8 cellular contexts compared by ENCODE assay signal in the genomic region with DNA sequence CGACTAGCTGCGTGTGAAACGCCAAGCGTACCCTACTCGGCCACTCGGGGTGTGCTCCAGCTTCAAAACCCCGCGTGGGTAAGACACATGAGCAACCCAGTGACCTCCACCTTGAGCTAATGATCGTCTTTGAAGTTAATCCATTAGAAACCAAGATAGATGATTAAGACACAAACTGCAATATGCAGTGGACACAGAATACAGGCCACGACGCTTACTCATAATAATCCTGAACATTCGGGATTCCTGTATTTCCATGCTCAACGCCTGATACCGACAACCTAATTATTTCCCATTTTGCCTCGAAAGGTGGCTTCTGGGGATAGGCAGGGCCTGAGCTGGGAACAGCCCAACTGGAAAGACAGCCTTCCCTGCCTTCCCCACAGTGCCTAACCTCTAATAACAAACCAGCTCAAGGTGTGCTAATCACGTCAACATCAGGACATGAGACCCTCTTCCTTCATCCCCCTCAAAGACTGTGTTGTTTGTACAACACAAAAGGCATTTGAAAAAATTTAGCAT.
DNase-seq lines count a peak whose midpoint lies in the region; ATAC-seq and TF ChIP-seq lines count a peak whose summit lies in the region.

No MANE protein-coding gene starts in this region.

- DNase-seq in NCI-H748 (lab: John Stamatoyannopoulos, UW; ENCODE audit: unreplicated experiment) (peak; percentile 28), NCI-H748 treated with DMSO at 0.1 percent for 48 hours (lab: John Stamatoyannopoulos, UW) (no peak), WERI-Rb-1 (no peak), MV-4-11 (lab: John Stamatoyannopoulos, UW) (no peak), hypothalamus (lab: John Stamatoyannopoulos, UW) (no peak)
- DNase-seq in stimulated activated naive B cell treated with anti-CD40 and anti-IgM and Interleukin-4, amounts not matched to agents 10 μg/mL and 1 μg/mL and 100 μg/mL, for 72 hours: no peak

- H3K27ac ChIP-seq in WERI-Rb-1: peak overlapping the region; percentile 41

- peaks cover 43% of the 10 kb centered on the region for H3K36me3 ChIP-seq in WERI-Rb-1

- peaks cover 23 to 29% of the 10 kb centered on the region in 2 donors for H3K36me3 Mint-ChIP-seq in stimulated activated naive B cell treated with anti-CD40 and anti-IgM and Interleukin-4, amounts not matched to agents 10 μg/mL and 1 μg/mL and 100 μg/mL, for 72 hours

- H3K9me3 Mint-ChIP-seq in stimulated activated naive B cell treated with anti-CD40 and anti-IgM and Interleukin-4, amounts not matched to agents 10 μg/mL and 1 μg/mL and 100 μg/mL, for 72 hours: no peaks in the 10 kb centered on the region

- no peaks in the 10 kb centered on the region for H3K27me3 ChIP-seq in WERI-Rb-1 (ENCODE audit: insufficient read depth, low read depth, severe bottlenecking)

- peaks cover 18 to 27% of the 10 kb centered on the region in 2 donors for H3K4me1 Mint-ChIP-seq in stimulated activated naive B cell treated with anti-CD40 and anti-IgM and Interleukin-4, amounts not matched to agents 10 μg/mL and 1 μg/mL and 100 μg/mL, for 72 hours

- peak overlapping the region; percentile 74 to 86 for H3K4me3 Mint-ChIP-seq in stimulated activated naive B cell treated with anti-CD40 and anti-IgM and Interleukin-4, amounts not matched to agents 10 μg/mL and 1 μg/mL and 100 μg/mL, for 72 hours

- H3K27me3 Mint-ChIP-seq in stimulated activated naive B cell treated with anti-CD40 and anti-IgM and Interleukin-4, amounts not matched to agents 10 μg/mL and 1 μg/mL and 100 μg/mL, for 72 hours: no peaks in the 10 kb centered on the region

- H3K27ac Mint-ChIP-seq in stimulated activated naive B cell treated with anti-CD40 and anti-IgM and Interleukin-4, amounts not matched to agents 10 μg/mL and 1 μg/mL and 100 μg/mL, for 72 hours: peak overlapping the region; percentile 51

- no peaks in the 10 kb centered on the region for H3K9me3 ChIP-seq in WERI-Rb-1 (ENCODE audit: severe bottlenecking)

- ATAC-seq in stimulated activated naive B cell treated with anti-CD40 and anti-IgM and Interleukin-4, amounts not matched to agents 10 μg/mL and 1 μg/mL and 100 μg/mL, for 72 hours (replicated peaks): no peak
- ATAC-seq in GM18511 (IDR thresholded peaks at IDR 0.05; ENCODE audit: unreplicated experiment): no peak

- H3K4me3 ChIP-seq in WERI-Rb-1 (ENCODE audit: low read depth, low read length) (peak overlapping the region; percentile 45), iPS-11a (ENCODE audit: low read depth, low read length) (peak overlapping the region; percentile 50)

- TF ChIP-seq CTCF in WERI-Rb-1 (IDR thresholded peaks at IDR 0.05; ENCODE audit: low read depth, low read length): no peak
